ENCODE assay signal across 24 cellular contexts in genomic region chr3:25350741-25351140, GRCh38.
"Had no signal": no experiment of that assay in that cellular context is flagged by ENCODE, and none has a peak within 500 bp of the region (broad histone marks: within the 10 kb centered on the region; RNA-seq: fewer than 3 reads in every experiment).

No MANE protein-coding gene starts in this region.

- H3K4me3 ChIP-seq: pancreas, prostate gland, right lobe of liver, sigmoid colon, stomach, thoracic aorta, thyroid gland, tibial nerve, upper lobe of left lung, vagina had no signal

- H3K4me3 Mint-ChIP-seq: naive B cell; naive thymus-derived CD8-positive, alpha-beta T cell; natural killer cell treated with Interleukin-12 subunit alpha and Interleukin-12 subunit beta and Interleukin-15 and Interleukin-18, amount 100 ng/mL, for 72 hours; stimulated activated effector memory CD8-positive, alpha-beta T cell treated with anti-CD3 and anti-CD28 coated beads, Interleukin-12 subunit alpha, Interleukin-12 subunit beta, amount 100 ng/mL, for 72 hours; stimulated activated naive B cell treated with anti-CD40 and anti-IgM and Interleukin-4, amounts not matched to agents 10 μg/mL and 1 μg/mL and 100 μg/mL, for 72 hours; stimulated activated naive CD8-positive, alpha-beta T cell treated with anti-CD3 and anti-CD28 coated beads, Interleukin-15, Interleukin-2, amounts not matched to agents 100 ng/mL and 50 ng/mL, for 24 hours had no signal

- H3K27ac Mint-ChIP-seq: naive B cell; naive thymus-derived CD8-positive, alpha-beta T cell; natural killer cell treated with Interleukin-12 subunit alpha and Interleukin-12 subunit beta and Interleukin-15 and Interleukin-18, amount 100 ng/mL, for 72 hours; stimulated activated effector memory CD8-positive, alpha-beta T cell treated with anti-CD3 and anti-CD28 coated beads, Interleukin-12 subunit alpha, Interleukin-12 subunit beta, amount 100 ng/mL, for 72 hours; stimulated activated naive B cell treated with anti-CD40 and anti-IgM and Interleukin-4, amounts not matched to agents 10 μg/mL and 1 μg/mL and 100 μg/mL, for 72 hours; stimulated activated naive CD8-positive, alpha-beta T cell treated with anti-CD3 and anti-CD28 coated beads, Interleukin-15, Interleukin-2, amounts not matched to agents 100 ng/mL and 50 ng/mL, for 24 hours had no signal

- DNase-seq: naive B cell; naive thymus-derived CD8-positive, alpha-beta T cell; pancreas; right cardiac atrium; right lobe of liver; sigmoid colon; small intestine; stimulated activated CD4-positive, alpha-beta T cell treated with anti-CD3 and anti-CD28 coated beads, Interleukin-15, amount 100 ng/mL, for 24 hours; stimulated activated CD4-positive, alpha-beta T cell treated with anti-CD3 and anti-CD28 coated beads, Interleukin-2, amount 100 ng/mL, for 24 hours; stimulated activated CD4-positive, alpha-beta T cell treated with anti-CD3 and anti-CD28 coated beads, Interleukin-2, amount 100 ng/mL, for 48 hours; stimulated activated CD4-positive, alpha-beta T cell treated with anti-CD3 and anti-CD28 coated beads, Interleukin-4, amount 100 ng/mL, for 24 hours; stimulated activated naive B cell treated with anti-CD40 and anti-IgM and Interleukin-4, amounts not matched to agents 10 μg/mL and 1 μg/mL and 100 μg/mL, for 72 hours; stimulated activated naive CD4-positive, alpha-beta T cell treated with Interleukin-2 at 50 U/mL for 16 hours; stomach; thyroid gland; trophoblast cell; upper lobe of left lung had no signal

- H3K9me3 Mint-ChIP-seq: natural killer cell treated with Interleukin-12 subunit alpha and Interleukin-12 subunit beta and Interleukin-15 and Interleukin-18, amount 100 ng/mL, for 72 hours had no signal

- H3K27ac ChIP-seq: pancreas, prostate gland, right lobe of liver, sigmoid colon, stomach, thoracic aorta, thyroid gland, tibial nerve, upper lobe of left lung, vagina had no signal

- H3K4me1 ChIP-seq: pancreas, prostate gland, right lobe of liver, sigmoid colon, stomach, thyroid gland, upper lobe of left lung, vagina had no signal

- H3K27me3 Mint-ChIP-seq: naive B cell; naive thymus-derived CD8-positive, alpha-beta T cell; stimulated activated naive B cell treated with anti-CD40 and anti-IgM and Interleukin-4, amounts not matched to agents 10 μg/mL and 1 μg/mL and 100 μg/mL, for 72 hours; stimulated activated naive CD8-positive, alpha-beta T cell treated with anti-CD3 and anti-CD28 coated beads, Interleukin-15, Interleukin-2, amounts not matched to agents 100 ng/mL and 50 ng/mL, for 24 hours had no signal

- H3K36me3 Mint-ChIP-seq: naive B cell; naive thymus-derived CD8-positive, alpha-beta T cell; natural killer cell treated with Interleukin-12 subunit alpha and Interleukin-12 subunit beta and Interleukin-15 and Interleukin-18, amount 100 ng/mL, for 72 hours; stimulated activated effector memory CD8-positive, alpha-beta T cell treated with anti-CD3 and anti-CD28 coated beads, Interleukin-12 subunit alpha, Interleukin-12 subunit beta, amount 100 ng/mL, for 72 hours; stimulated activated naive B cell treated with anti-CD40 and anti-IgM and Interleukin-4, amounts not matched to agents 10 μg/mL and 1 μg/mL and 100 μg/mL, for 72 hours had no signal

- H3K36me3 ChIP-seq: pancreas, prostate gland, right lobe of liver, sigmoid colon, stomach, thoracic aorta, thyroid gland, tibial nerve, upper lobe of left lung, vagina had no signal

- H3K4me1 Mint-ChIP-seq: naive B cell; naive thymus-derived CD8-positive, alpha-beta T cell; stimulated activated effector memory CD8-positive, alpha-beta T cell treated with anti-CD3 and anti-CD28 coated beads, Interleukin-12 subunit alpha, Interleukin-12 subunit beta, amount 100 ng/mL, for 72 hours; stimulated activated naive B cell treated with anti-CD40 and anti-IgM and Interleukin-4, amounts not matched to agents 10 μg/mL and 1 μg/mL and 100 μg/mL, for 72 hours had no signal

- H3K9me3 ChIP-seq: pancreas, prostate gland, right lobe of liver, sigmoid colon, stomach, thoracic aorta, thyroid gland, tibial nerve, upper lobe of left lung, vagina had no signal

- H3K27me3 ChIP-seq: pancreas, right lobe of liver, sigmoid colon, stomach, thyroid gland, tibial nerve, upper lobe of left lung, vagina had no signal
